ENCODE assay signal across 2 cellular contexts in genomic region chr21:43972850-43973633, GRCh38.
TF ChIP-seq lines count a peak whose summit lies in the region.

No MANE protein-coding gene starts in this region.

TF ChIP-seq in SK-N-SH, 30 proteins besides CTCF, POLR2A, EP300 and RAD21 (continued from another document):
- no peak for TF ChIP-seq POLR2AphosphoS5 (IDR thresholded peaks at IDR 0.05; ENCODE audit: low read depth, low read length)
- no peak for TF ChIP-seq FOSL2 (IDR thresholded peaks at IDR 0.05; ENCODE audit: borderline replicate concordance, low read depth)

TF ChIP-seq in SK-N-SH treated with all-trans-retinoic acid at 6 μM for 48 hours, 23 proteins besides CTCF, POLR2A, EP300 and RAD21 (continued from another document):
- TF ChIP-seq, protein P1, sequence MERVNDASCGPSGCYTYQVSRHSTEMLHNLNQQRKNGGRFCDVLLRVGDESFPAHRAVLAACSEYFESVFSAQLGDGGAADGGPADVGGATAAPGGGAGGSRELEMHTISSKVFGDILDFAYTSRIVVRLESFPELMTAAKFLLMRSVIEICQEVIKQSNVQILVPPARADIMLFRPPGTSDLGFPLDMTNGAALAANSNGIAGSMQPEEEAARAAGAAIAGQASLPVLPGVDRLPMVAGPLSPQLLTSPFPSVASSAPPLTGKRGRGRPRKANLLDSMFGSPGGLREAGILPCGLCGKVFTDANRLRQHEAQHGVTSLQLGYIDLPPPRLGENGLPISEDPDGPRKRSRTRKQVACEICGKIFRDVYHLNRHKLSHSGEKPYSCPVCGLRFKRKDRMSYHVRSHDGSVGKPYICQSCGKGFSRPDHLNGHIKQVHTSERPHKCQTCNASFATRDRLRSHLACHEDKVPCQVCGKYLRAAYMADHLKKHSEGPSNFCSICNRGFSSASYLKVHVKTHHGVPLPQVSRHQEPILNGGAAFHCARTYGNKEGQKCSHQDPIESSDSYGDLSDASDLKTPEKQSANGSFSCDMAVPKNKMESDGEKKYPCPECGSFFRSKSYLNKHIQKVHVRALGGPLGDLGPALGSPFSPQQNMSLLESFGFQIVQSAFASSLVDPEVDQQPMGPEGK (CRISPR knock-in tag; IDR thresholded peaks at IDR 0.05; ENCODE audit: borderline replicate concordance): no peak
- TF ChIP-seq ZFP3 (CRISPR knock-in tag; IDR thresholded peaks at IDR 0.05) (no peak), SNAI2 (CRISPR knock-in tag; IDR thresholded peaks at IDR 0.05) (no peak), TOX (CRISPR knock-in tag; IDR thresholded peaks at IDR 0.05; ENCODE audit: borderline replicate concordance) (no peak), ARNTL (CRISPR knock-in tag; IDR thresholded peaks at IDR 0.05; ENCODE audit: borderline replicate concordance, low read depth) (no peak), ZNF8 (CRISPR knock-in tag; IDR thresholded peaks at IDR 0.05) (no peak), TCF4 (CRISPR knock-in tag; IDR thresholded peaks at IDR 0.05; ENCODE audit: borderline replicate concordance) (no peak), PPARA (CRISPR knock-in tag; IDR thresholded peaks at IDR 0.05; ENCODE audit: borderline replicate concordance) (no peak), ISL1 (CRISPR knock-in tag; IDR thresholded peaks at IDR 0.05) (no peak), GLIS3 (CRISPR knock-in tag; IDR thresholded peaks at IDR 0.05) (no peak)
TF ChIP-seq in SK-N-SH treated with all-trans-retinoic acid at 6 μM for 48 hours: peak in this region for 0.
